Comparison of ENCODE assay signal across 1 cellular context in the genomic region with DNA sequence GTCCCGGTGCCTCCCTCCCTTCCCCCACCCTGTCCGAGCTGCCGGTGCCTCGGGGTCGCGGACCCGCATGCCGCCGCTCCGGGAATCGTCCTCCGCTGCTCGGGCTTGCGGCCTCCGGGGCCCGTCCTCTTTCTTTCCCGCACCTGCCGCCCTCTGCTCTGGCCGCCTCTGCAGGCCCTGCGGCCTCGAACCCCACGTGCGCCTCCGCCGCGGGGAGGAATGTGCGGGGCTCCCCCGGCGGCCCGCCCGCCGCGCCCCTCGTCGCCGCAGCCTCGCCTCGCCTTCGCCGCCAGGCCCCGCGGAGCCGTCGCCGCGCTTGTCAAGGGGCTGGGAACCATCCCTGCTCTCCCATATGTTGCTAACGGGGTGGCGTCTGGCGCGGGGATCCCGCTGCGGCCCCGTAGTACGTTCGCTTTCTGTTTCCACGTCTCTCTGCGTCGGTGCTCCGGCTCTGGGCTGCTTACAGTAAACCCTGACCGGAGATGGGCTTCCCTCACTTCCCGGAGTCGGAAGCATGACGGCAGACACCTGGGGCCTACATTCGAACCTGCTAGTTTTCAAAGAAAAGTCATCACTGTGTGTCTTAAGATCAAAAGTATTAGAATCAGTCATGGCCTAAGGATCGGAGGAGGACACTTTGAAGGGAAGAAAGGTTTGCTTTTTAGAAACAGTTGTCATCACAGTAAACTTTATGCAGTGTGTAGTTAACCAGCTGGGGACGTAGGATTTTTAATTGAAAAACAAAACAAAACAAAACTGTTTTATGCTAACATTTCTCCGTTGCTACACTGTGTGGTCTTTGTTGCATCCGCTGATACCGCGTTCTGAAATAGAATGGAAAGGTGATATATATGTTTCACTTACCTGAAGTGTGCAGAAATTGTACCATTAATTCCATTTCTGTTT.
TF ChIP-seq lines count a peak whose summit lies in the region.

No MANE protein-coding gene starts in this region.

TF ChIP-seq in SK-N-SH treated with all-trans-retinoic acid at 6 μM for 48 hours, 23 proteins besides CTCF, POLR2A, EP300 and RAD21 (continued from another document):
- TF ChIP-seq, protein P1, sequence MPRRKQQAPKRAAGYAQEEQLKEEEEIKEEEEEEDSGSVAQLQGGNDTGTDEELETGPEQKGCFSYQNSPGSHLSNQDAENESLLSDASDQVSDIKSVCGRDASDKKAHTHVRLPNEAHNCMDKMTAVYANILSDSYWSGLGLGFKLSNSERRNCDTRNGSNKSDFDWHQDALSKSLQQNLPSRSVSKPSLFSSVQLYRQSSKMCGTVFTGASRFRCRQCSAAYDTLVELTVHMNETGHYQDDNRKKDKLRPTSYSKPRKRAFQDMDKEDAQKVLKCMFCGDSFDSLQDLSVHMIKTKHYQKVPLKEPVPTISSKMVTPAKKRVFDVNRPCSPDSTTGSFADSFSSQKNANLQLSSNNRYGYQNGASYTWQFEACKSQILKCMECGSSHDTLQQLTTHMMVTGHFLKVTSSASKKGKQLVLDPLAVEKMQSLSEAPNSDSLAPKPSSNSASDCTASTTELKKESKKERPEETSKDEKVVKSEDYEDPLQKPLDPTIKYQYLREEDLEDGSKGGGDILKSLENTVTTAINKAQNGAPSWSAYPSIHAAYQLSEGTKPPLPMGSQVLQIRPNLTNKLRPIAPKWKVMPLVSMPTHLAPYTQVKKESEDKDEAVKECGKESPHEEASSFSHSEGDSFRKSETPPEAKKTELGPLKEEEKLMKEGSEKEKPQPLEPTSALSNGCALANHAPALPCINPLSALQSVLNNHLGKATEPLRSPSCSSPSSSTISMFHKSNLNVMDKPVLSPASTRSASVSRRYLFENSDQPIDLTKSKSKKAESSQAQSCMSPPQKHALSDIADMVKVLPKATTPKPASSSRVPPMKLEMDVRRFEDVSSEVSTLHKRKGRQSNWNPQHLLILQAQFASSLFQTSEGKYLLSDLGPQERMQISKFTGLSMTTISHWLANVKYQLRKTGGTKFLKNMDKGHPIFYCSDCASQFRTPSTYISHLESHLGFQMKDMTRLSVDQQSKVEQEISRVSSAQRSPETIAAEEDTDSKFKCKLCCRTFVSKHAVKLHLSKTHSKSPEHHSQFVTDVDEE (CRISPR knock-in tag; IDR thresholded peaks at IDR 0.05) = no peak; the same call in 1 of the 2 replicates
- TF ChIP-seq PPARA (CRISPR knock-in tag; IDR thresholded peaks at IDR 0.05; ENCODE audit: borderline replicate concordance) (no peak), SNAI2 (CRISPR knock-in tag; IDR thresholded peaks at IDR 0.05) (no peak), CSDC2 (CRISPR knock-in tag; IDR thresholded peaks at IDR 0.05) (no peak)
